In the genomic region with DNA sequence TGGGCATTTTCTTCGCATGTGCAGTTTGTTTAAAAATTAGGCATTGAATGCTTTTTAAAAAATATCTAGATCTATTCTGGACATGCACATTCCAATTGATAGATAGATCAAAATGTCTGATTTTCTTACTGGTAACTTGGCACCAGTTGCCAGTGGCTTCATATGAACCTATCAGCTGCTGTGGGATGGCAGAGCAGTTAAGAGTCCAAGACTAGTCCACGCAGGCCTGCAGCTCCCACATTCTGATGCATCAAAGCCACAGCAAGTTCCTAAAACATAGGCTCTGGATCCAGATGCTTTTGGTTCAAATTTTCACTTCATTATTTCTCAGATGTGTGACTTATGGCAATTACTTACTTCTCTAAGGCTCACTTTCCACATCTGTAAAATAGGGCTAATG, we compare ENCODE assay signal across 34 cellular contexts. TPM values are rescaled to one million over a fixed set of nuclear protein-coding genes. Genes with fewer than 3 reads are reported as not detected.
"Had no signal": no experiment of that assay in that cellular context is flagged by ENCODE, and none has a peak within 500 bp of the region (broad histone marks: within the 10 kb centered on the region; RNA-seq: fewer than 3 reads in every experiment).

No MANE protein-coding gene starts in this region.

- H3K9me3 ChIP-seq: adrenal gland had no signal

- DNase-seq: activated CD4-positive, alpha-beta memory T cell treated with anti-CD3 and anti-CD28 coated beads for 36 hours; activated CD4-positive, alpha-beta T cell treated with anti-CD3 and anti-CD28 coated beads for 36 hours; activated CD4-positive, alpha-beta T cell treated with anti-CD3 and anti-CD28 coated beads, Interleukin-2, amount 10 ng/mL, durations not matched to agents 24 days and 14 days; activated CD4-positive, CD25-positive, alpha-beta regulatory T cell; activated CD4-positive, CD25-positive, alpha-beta regulatory T cell treated with anti-CD3 and anti-CD28 coated beads, Interleukin-2, amount 50 U/mL, for 72 hours; activated CD8-positive, alpha-beta memory T cell treated with anti-CD3 and anti-CD28 coated beads, Interleukin-2, amount 10 ng/mL, durations not matched to agents 7 days and 5 days; activated CD8-positive, alpha-beta memory T cell treated with anti-CD3 and anti-CD28 coated beads, Interleukin-2, amount 50 U/mL, for 4 hours; activated CD8-positive, alpha-beta T cell treated with anti-CD3 and anti-CD28 coated beads, Interleukin-2, amount 10 ng/mL, durations not matched to agents 7 days and 5 days; activated effector memory CD4-positive, alpha-beta T cell treated with anti-CD3 and anti-CD28 coated beads, Interleukin-2, amount 50 U/mL, for 16 hours; activated naive CD4-positive, alpha-beta T cell treated with anti-CD3 and anti-CD28 coated beads for 36 hours; activated naive CD8-positive, alpha-beta T cell treated with anti-CD3 and anti-CD28 coated beads for 36 hours; activated naive CD8-positive, alpha-beta T cell treated with anti-CD3 and anti-CD28 coated beads, Interleukin-2, amount 50 U/mL, for 24 hours; activated T-cell treated with anti-CD3 and anti-CD28 coated beads, Interleukin-2, amount 50 U/mL, for 1 hour; activated T-cell treated with anti-CD3 and anti-CD28 coated beads, Interleukin-2, amount 50 U/mL, for 48 hours; adrenal gland; amygdala; aorta; body of pancreas; caudate nucleus; cortex of kidney; effector CD8-positive, alpha-beta T cell; erythroblast; esophagus squamous epithelium; glutamatergic neuron; heart left ventricle; hypothalamus; T-helper 1 cell; T-helper 17 cell; T1000 had no signal

- H3K4me1 Mint-ChIP-seq: activated CD4-positive, alpha-beta T cell treated with anti-CD3 and anti-CD28 coated beads for 36 hours; activated CD4-positive, alpha-beta T cell treated with anti-CD3 and anti-CD28 coated beads, Interleukin-2, amount 10 ng/mL, durations not matched to agents 24 days and 14 days; activated CD8-positive, alpha-beta memory T cell treated with anti-CD3 and anti-CD28 coated beads, Interleukin-2, amount 10 ng/mL, durations not matched to agents 7 days and 5 days; activated naive CD4-positive, alpha-beta T cell treated with anti-CD3 and anti-CD28 coated beads, Interleukin-2, amount 50 U/mL, for 24 hours; activated naive CD8-positive, alpha-beta T cell treated with anti-CD3 and anti-CD28 coated beads for 36 hours; activated naive CD8-positive, alpha-beta T cell treated with anti-CD3 and anti-CD28 coated beads, Interleukin-2, amount 50 U/mL, for 24 hours had no signal

- H3K36me3 ChIP-seq: adrenal gland, esophagus squamous epithelium, heart left ventricle had no signal

- H3K27me3 Mint-ChIP-seq: activated naive CD4-positive, alpha-beta T cell treated with anti-CD3 and anti-CD28 coated beads, Interleukin-2, amount 50 U/mL, for 24 hours had no signal

- H3K4me1 ChIP-seq: body of pancreas had no signal

- H3K27ac Mint-ChIP-seq: activated CD4-positive, alpha-beta memory T cell treated with anti-CD3 and anti-CD28 coated beads for 36 hours; activated CD4-positive, alpha-beta T cell treated with anti-CD3 and anti-CD28 coated beads for 36 hours; activated CD4-positive, alpha-beta T cell treated with anti-CD3 and anti-CD28 coated beads, Interleukin-2, amount 10 ng/mL, durations not matched to agents 24 days and 14 days; activated CD8-positive, alpha-beta memory T cell treated with anti-CD3 and anti-CD28 coated beads, Interleukin-2, amount 10 ng/mL, durations not matched to agents 7 days and 5 days; activated CD8-positive, alpha-beta T cell treated with anti-CD3 and anti-CD28 coated beads, Interleukin-2, amount 10 ng/mL, durations not matched to agents 7 days and 5 days; activated naive CD4-positive, alpha-beta T cell treated with anti-CD3 and anti-CD28 coated beads for 36 hours; activated naive CD4-positive, alpha-beta T cell treated with anti-CD3 and anti-CD28 coated beads, Interleukin-2, amount 50 U/mL, for 24 hours; activated naive CD8-positive, alpha-beta T cell treated with anti-CD3 and anti-CD28 coated beads for 36 hours; activated naive CD8-positive, alpha-beta T cell treated with anti-CD3 and anti-CD28 coated beads, Interleukin-2, amount 50 U/mL, for 24 hours; activated T-helper 1 cell treated with anti-CD3 and anti-CD28 coated beads, Interleukin-12 subunit alpha, Interleukin-12 subunit beta, Interleukin-2, Interleukin-4 antibody, amounts not matched to agents 30 ng/mL and 10 ng/mL and 1 ng/mL, durations not matched to agents 14 hours and 24 hours and 36 hours; activated T-helper 2 cell treated with anti-CD3 and anti-CD28 coated beads, Interferon-gamma antibody, Interleukin-2, Interleukin-4, amounts not matched to agents 10 μg/mL and 5 μg/mL and 100 μg/mL, durations not matched to agents 14 hours and 24 hours and 36 hours; T-helper 17 cell; T-helper 2 cell treated with Interferon-gamma antibody and Interleukin-4, amounts not matched to agents 5 μg/mL and 100 μg/mL, for 36 hours had no signal

- H3K27me3 ChIP-seq: adrenal gland, body of pancreas, heart left ventricle had no signal

- H3K27ac ChIP-seq: adrenal gland, body of pancreas, esophagus squamous epithelium had no signal

- H3K4me3 ChIP-seq: adrenal gland, body of pancreas, esophagus squamous epithelium, heart left ventricle had no signal

- H3K4me3 Mint-ChIP-seq: activated CD4-positive, alpha-beta memory T cell treated with anti-CD3 and anti-CD28 coated beads for 36 hours; activated CD4-positive, alpha-beta T cell treated with anti-CD3 and anti-CD28 coated beads for 36 hours; activated CD4-positive, alpha-beta T cell treated with anti-CD3 and anti-CD28 coated beads, Interleukin-2, amount 10 ng/mL, durations not matched to agents 24 days and 14 days; activated CD8-positive, alpha-beta memory T cell treated with anti-CD3 and anti-CD28 coated beads, Interleukin-2, amount 10 ng/mL, durations not matched to agents 7 days and 5 days; activated CD8-positive, alpha-beta T cell treated with anti-CD3 and anti-CD28 coated beads, Interleukin-2, amount 10 ng/mL, durations not matched to agents 7 days and 5 days; activated naive CD4-positive, alpha-beta T cell treated with anti-CD3 and anti-CD28 coated beads for 36 hours; activated naive CD4-positive, alpha-beta T cell treated with anti-CD3 and anti-CD28 coated beads, Interleukin-2, amount 50 U/mL, for 24 hours; activated naive CD8-positive, alpha-beta T cell treated with anti-CD3 and anti-CD28 coated beads for 36 hours; activated naive CD8-positive, alpha-beta T cell treated with anti-CD3 and anti-CD28 coated beads, Interleukin-2, amount 50 U/mL, for 24 hours; activated T-helper 1 cell treated with anti-CD3 and anti-CD28 coated beads, Interleukin-12 subunit alpha, Interleukin-12 subunit beta, Interleukin-2, Interleukin-4 antibody, amounts not matched to agents 30 ng/mL and 10 ng/mL and 1 ng/mL, durations not matched to agents 14 hours and 24 hours and 36 hours; T-helper 17 cell; T-helper 2 cell treated with Interferon-gamma antibody and Interleukin-4, amounts not matched to agents 5 μg/mL and 100 μg/mL, for 36 hours had no signal

RNA-seq across cellular contexts. Expression of gene CYP1B1, which starts 47.9 kb away (rescaled TPM):
- total RNA-seq: endothelial cell of umbilical vein had no signal
